1 cellular context compared by ENCODE assay signal in genomic region chr11:47233051-47233450, GRCh38.
TF ChIP-seq lines count a peak whose summit lies in the region.

No MANE protein-coding gene starts in this region.

TF ChIP-seq in GM23338, 12 proteins besides CTCF, POLR2A, EP300 and RAD21 (continued from another document):
- TF ChIP-seq, protein P1, sequence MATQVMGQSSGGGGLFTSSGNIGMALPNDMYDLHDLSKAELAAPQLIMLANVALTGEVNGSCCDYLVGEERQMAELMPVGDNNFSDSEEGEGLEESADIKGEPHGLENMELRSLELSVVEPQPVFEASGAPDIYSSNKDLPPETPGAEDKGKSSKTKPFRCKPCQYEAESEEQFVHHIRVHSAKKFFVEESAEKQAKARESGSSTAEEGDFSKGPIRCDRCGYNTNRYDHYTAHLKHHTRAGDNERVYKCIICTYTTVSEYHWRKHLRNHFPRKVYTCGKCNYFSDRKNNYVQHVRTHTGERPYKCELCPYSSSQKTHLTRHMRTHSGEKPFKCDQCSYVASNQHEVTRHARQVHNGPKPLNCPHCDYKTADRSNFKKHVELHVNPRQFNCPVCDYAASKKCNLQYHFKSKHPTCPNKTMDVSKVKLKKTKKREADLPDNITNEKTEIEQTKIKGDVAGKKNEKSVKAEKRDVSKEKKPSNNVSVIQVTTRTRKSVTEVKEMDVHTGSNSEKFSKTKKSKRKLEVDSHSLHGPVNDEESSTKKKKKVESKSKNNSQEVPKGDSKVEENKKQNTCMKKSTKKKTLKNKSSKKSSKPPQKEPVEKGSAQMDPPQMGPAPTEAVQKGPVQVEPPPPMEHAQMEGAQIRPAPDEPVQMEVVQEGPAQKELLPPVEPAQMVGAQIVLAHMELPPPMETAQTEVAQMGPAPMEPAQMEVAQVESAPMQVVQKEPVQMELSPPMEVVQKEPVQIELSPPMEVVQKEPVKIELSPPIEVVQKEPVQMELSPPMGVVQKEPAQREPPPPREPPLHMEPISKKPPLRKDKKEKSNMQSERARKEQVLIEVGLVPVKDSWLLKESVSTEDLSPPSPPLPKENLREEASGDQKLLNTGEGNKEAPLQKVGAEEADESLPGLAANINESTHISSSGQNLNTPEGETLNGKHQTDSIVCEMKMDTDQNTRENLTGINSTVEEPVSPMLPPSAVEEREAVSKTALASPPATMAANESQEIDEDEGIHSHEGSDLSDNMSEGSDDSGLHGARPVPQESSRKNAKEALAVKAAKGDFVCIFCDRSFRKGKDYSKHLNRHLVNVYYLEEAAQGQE (IDR thresholded peaks at IDR 0.05; ENCODE audit: unreplicated experiment): no peak
- TF ChIP-seq EZH2 (IDR thresholded peaks at IDR 0.05; ENCODE audit: low read depth, unreplicated experiment): no peak
- TF ChIP-seq, protein P2, sequence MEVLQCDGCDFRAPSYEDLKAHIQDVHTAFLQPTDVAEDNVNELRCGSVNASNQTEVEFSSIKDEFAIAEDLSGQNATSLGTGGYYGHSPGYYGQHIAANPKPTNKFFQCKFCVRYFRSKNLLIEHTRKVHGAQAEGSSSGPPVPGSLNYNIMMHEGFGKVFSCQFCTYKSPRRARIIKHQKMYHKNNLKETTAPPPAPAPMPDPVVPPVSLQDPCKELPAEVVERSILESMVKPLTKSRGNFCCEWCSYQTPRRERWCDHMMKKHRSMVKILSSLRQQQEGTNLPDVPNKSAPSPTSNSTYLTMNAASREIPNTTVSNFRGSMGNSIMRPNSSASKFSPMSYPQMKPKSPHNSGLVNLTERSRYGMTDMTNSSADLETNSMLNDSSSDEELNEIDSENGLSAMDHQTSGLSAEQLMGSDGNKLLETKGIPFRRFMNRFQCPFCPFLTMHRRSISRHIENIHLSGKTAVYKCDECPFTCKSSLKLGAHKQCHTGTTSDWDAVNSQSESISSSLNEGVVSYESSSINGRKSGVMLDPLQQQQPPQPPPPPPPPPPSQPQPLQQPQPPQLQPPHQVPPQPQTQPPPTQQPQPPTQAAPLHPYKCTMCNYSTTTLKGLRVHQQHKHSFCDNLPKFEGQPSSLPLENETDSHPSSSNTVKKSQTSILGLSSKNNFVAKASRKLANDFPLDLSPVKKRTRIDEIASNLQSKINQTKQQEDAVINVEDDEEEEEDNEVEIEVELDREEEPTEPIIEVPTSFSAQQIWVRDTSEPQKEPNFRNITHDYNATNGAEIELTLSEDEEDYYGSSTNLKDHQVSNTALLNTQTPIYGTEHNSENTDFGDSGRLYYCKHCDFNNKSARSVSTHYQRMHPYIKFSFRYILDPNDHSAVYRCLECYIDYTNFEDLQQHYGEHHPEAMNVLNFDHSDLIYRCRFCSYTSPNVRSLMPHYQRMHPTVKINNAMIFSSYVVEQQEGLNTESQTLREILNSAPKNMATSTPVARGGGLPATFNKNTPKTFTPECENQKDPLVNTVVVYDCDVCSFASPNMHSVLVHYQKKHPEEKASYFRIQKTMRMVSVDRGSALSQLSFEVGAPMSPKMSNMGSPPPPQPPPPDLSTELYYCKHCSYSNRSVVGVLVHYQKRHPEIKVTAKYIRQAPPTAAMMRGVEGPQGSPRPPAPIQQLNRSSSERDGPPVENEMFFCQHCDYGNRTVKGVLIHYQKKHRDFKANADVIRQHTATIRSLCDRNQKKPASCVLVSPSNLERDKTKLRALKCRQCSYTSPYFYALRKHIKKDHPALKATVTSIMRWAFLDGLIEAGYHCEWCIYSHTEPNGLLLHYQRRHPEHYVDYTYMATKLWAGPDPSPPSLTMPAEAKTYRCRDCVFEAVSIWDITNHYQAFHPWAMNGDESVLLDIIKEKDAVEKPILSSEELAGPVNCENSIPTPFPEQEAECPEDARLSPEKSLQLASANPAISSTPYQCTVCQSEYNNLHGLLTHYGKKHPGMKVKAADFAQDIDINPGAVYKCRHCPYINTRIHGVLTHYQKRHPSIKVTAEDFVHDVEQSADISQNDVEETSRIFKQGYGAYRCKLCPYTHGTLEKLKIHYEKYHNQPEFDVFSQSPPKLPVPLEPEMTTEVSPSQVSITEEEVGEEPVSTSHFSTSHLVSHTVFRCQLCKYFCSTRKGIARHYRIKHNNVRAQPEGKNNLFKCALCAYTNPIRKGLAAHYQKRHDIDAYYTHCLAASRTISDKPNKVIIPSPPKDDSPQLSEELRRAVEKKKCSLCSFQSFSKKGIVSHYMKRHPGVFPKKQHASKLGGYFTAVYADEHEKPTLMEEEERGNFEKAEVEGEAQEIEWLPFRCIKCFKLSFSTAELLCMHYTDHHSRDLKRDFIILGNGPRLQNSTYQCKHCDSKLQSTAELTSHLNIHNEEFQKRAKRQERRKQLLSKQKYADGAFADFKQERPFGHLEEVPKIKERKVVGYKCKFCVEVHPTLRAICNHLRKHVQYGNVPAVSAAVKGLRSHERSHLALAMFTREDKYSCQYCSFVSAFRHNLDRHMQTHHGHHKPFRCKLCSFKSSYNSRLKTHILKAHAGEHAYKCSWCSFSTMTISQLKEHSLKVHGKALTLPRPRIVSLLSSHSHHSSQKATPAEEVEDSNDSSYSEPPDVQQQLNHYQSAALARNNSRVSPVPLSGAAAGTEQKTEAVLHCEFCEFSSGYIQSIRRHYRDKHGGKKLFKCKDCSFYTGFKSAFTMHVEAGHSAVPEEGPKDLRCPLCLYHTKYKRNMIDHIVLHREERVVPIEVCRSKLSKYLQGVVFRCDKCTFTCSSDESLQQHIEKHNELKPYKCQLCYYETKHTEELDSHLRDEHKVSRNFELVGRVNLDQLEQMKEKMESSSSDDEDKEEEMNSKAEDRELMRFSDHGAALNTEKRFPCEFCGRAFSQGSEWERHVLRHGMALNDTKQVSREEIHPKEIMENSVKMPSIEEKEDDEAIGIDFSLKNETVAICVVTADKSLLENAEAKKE (CRISPR knock-in tag; IDR thresholded peaks at IDR 0.05): no peak
